In the genomic region with DNA sequence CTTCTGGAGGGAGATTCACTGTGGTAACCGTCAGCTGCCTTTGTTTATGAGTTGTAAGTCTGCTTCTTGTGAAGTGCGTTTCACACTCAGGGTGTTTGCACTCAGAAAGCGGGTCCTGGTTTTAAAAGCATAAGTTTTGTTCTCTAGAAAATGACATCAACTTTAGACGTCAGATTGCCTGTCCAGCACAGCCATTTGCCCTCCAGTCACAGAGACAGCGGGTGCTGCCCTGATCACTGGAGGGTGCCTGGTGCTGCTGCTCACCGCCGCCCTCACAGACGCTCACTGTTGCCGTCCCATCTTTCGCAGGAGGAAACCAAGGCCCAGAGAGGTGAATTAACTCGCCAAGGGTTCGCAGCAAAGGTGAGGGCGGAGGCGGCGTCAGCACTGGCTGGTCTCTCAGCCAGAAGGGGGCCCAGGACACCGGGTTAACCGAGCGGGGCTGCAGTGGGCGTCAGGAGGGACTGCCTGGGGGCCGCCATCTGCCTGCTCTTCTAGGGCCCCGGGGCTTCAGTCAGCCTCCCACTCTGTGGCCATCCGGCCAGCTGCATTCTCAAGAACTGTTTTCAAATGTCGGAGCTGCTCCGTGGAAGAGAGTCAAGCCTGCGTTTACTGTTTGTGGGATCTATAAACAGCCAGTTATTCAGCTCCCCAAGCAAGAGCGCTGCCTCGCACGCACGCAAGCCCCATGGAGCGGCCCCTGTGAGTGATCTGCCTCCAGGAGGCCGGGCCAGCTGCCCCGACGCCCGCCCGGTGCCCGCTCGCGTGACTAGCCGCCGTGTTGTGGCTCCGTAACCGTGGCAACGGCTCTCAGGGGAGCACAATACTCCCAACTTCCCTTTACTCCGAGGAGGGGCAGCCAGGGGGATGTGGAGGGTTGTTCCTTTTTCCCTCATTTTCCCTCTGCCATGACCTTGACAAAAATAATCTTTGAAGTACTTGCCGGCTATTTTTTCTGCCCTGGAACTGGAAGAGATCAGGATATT, we compare ENCODE assay signal across 8 cellular contexts. TPM values are rescaled to one million over a fixed set of nuclear protein-coding genes. Genes with fewer than 3 reads are reported as not detected.
DNase-seq lines count a peak whose midpoint lies in the region; ATAC-seq and TF ChIP-seq lines count a peak whose summit lies in the region.

No MANE protein-coding gene starts in this region.

- peak; percentile 71 for DNase-seq in activated CD4-positive, alpha-beta T cell treated with anti-CD3 and anti-CD28 coated beads for 48 hours
- DNase-seq in activated CD4-positive, alpha-beta T cell treated with anti-CD3 and anti-CD28 coated beads, Interleukin-2, amount 50 U/mL, for 4 hours = no peak
- DNase-seq in NCI-H1092 (lab: John Stamatoyannopoulos, UW) = peak; percentile 93
- DNase-seq in dermis blood vessel endothelial cell = peak; percentile 99
- DNase-seq in lower lobe of right lung = peak; percentile 93
- peak; percentile 41 for DNase-seq in stimulated activated CD8-positive, alpha-beta memory T cell treated with anti-CD3 and anti-CD28 coated beads, Interleukin-15, amount 100 ng/mL, for 24 hours (ENCODE audit: low read depth)

- H3K9ac ChIP-seq in SU-DHL-6 (ENCODE audit: low read length) = peak overlapping the region; percentile 45

- H3K27ac ChIP-seq in SU-DHL-6 (ENCODE audit: low read depth, low read length) (peak overlapping the region; percentile 92), lower lobe of right lung (peak overlapping the region; percentile 85)

- no peak for TF ChIP-seq CTCF in SU-DHL-6 (IDR thresholded peaks at IDR 0.05; ENCODE audit: insufficient read depth, low read length, poor library complexity, severe bottlenecking)
- TF ChIP-seq CTCF in lower lobe of right lung (IDR thresholded peaks at IDR 0.05) = no peak

- H3K27me3 ChIP-seq in SU-DHL-6 (ENCODE audit: low read length) (no peaks in the 10 kb centered on the region), lower lobe of right lung (ENCODE audit: low read depth) (no peaks in the 10 kb centered on the region)

- no peaks in the 10 kb centered on the region for H4K20me1 ChIP-seq in SU-DHL-6 (ENCODE audit: low read depth, low read length)

- peak overlapping the region; percentile 38 for H3K4me2 ChIP-seq in SU-DHL-6 (ENCODE audit: low read depth, low read length, poor library complexity, severe bottlenecking)

- no peaks in the 10 kb centered on the region for H3K9me2 ChIP-seq in SU-DHL-6 (replicated peaks; ENCODE audit: insufficient read depth, low read length)

- H3K9me3 ChIP-seq in SU-DHL-6 (ENCODE audit: insufficient read depth, low read length) (no peaks in the 10 kb centered on the region), lower lobe of right lung (no peaks in the 10 kb centered on the region)

- peaks cover 40% of the 10 kb centered on the region for H3K4me1 ChIP-seq in lower lobe of right lung

- H3K79me2 ChIP-seq in SU-DHL-6 (ENCODE audit: insufficient read depth, low read length) = no peaks in the 10 kb centered on the region

- no peaks in the 10 kb centered on the region for H3K36me3 ChIP-seq in SU-DHL-6 (ENCODE audit: low read length)
- no peaks in the 10 kb centered on the region for H3K36me3 ChIP-seq in lower lobe of right lung

- H3F3A ChIP-seq in SU-DHL-6 (ENCODE audit: insufficient read depth) = peaks cover 23% of the 10 kb centered on the region

- H2AFZ ChIP-seq in SU-DHL-6 (ENCODE audit: low read depth, low read length, severe bottlenecking) = peak overlapping the region; percentile 1

- intact Hi-C loops in lower lobe of right lung (cut with DNase I) = no loop called here

- H3K4me3 ChIP-seq in SU-DHL-6 (ENCODE audit: insufficient read depth, low read length, poor library complexity, severe bottlenecking) (no peak overlapping the region), lower lobe of right lung (peak overlapping the region; percentile 38)

- ATAC-seq in HG02642 (IDR thresholded peaks at IDR 0.05; ENCODE audit: poor library complexity, unreplicated experiment) = peak; percentile 82
- peak; percentile 94 to 95 for ATAC-seq in lower lobe of right lung

RNA-seq across cellular contexts. Expression of gene EXOC3, which starts 43.4 kb away (rescaled TPM):
- total RNA-seq in dermis blood vessel endothelial cell (44.3 and 52.1 TPM in 2 replicates), lower lobe of right lung (58.9 TPM)

Comparison
In these comparisons a context has a peak if more than half of its experiments do, and no peak if none do; other contexts are left out.
1. DNase-seq: peak in activated CD4-positive, alpha-beta T cell treated with anti-CD3 and anti-CD28 coated beads for 48 hours (single experiment), NCI-H1092 (single experiment), dermis blood vessel endothelial cell (single experiment), lower lobe of right lung (single experiment) and stimulated activated CD8-positive, alpha-beta memory T cell treated with anti-CD3 and anti-CD28 coated beads, Interleukin-15, amount 100 ng/mL, for 24 hours (single experiment); none in activated CD4-positive, alpha-beta T cell treated with anti-CD3 and anti-CD28 coated beads, Interleukin-2, amount 50 U/mL, for 4 hours (0 of 2).